In the genomic region with DNA sequence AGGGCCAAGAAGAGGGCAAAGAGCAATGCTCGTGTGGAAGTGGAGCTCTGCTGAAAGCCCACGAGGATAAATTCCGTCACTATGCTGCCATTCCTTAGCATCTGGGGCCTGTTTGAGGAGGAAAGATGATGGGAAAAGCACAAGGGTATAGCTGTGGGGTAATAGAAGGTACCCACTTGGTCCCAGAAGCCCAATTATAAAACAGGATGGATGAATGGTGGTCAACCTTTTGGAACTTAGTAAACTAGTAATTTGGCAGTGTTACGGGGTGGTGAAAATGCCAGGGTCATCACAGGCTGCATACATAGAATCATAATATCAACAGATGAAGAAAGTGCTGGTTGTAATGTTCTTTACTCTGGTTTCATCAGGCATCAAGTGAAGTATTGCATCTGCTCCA, we compare ENCODE assay signal across 16 cellular contexts. TPM values are rescaled to one million over a fixed set of nuclear protein-coding genes. Genes with fewer than 3 reads are reported as not detected.
A peak's percentile ranks its signal among the peaks of the same experiment; 100 is the strongest.
DNase-seq lines count a peak whose midpoint lies in the region; ATAC-seq and TF ChIP-seq lines count a peak whose summit lies in the region.
"Had no signal": no experiment of that assay in that cellular context is flagged by ENCODE, and none has a peak within 500 bp of the region (broad histone marks: within the 10 kb centered on the region; RNA-seq: fewer than 3 reads in every experiment).

A gene with protein sequence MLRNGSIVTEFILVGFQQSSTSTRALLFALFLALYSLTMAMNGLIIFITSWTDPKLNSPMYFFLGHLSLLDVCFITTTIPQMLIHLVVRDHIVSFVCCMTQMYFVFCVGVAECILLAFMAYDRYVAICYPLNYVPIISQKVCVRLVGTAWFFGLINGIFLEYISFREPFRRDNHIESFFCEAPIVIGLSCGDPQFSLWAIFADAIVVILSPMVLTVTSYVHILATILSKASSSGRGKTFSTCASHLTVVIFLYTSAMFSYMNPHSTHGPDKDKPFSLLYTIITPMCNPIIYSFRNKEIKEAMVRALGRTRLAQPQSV (minus strand): TSS at position 101 of the 400 bp plus-strand sequence. CDS start 0 bp downstream, at position 101.

- H3K36me3 Mint-ChIP-seq in CD4-positive, alpha-beta memory T cell, result peaks cover 55 to 59% of the 10 kb centered on the region in 2 donors
- H3K36me3 Mint-ChIP-seq in Calu3 (ENCODE audit: insufficient read depth, unreplicated experiment) (peaks cover 15% of the 10 kb centered on the region), glutamatergic neuron (ENCODE audit: unreplicated experiment) (peaks cover 44% of the 10 kb centered on the region)
- H3K36me3 Mint-ChIP-seq in naive thymus-derived CD8-positive, alpha-beta T cell, result peaks cover 29 to 65% (median 50%) of the 10 kb centered on the region in 3 donors

- peaks cover 5 to 59% (median 40%) of the 10 kb centered on the region in 8 donors for H3K9me3 Mint-ChIP-seq in CD4-positive, alpha-beta memory T cell
- H3K9me3 Mint-ChIP-seq in Calu3 (ENCODE audit: low read depth, unreplicated experiment) (peaks cover 8% of the 10 kb centered on the region), glutamatergic neuron (ENCODE audit: unreplicated experiment) (peaks cover 22% of the 10 kb centered on the region)
- H3K9me3 Mint-ChIP-seq in naive thymus-derived CD8-positive, alpha-beta T cell, result peaks cover 13 to 73% (median 48%) of the 10 kb centered on the region in 9 donors

- TF ChIP-seq CTCF in Calu3 (IDR thresholded peaks at IDR 0.05; ENCODE audit: unreplicated experiment), result no peak
- no peak for TF ChIP-seq CTCF in glutamatergic neuron (IDR thresholded peaks at IDR 0.05; ENCODE audit: partially characterized antibody, unreplicated experiment)

- H3K36me3 ChIP-seq in CD4-positive, alpha-beta memory T cell (ENCODE audit: insufficient read depth, low read length), result no peaks in the 10 kb centered on the region
- H3K36me3 ChIP-seq: BE2C had no signal

- POLR2A ChIA-PET in CD4-positive, alpha-beta memory T cell (lab: Charles Lee; ENCODE audit: partially characterized antibody), result interaction anchor here (0.7 kb wide), 1 partner anchor 329 kb away, joined by 3 read pairs; no protein-coding TSS in a partner anchor
- POLR2A ChIA-PET in naive thymus-derived CD8-positive, alpha-beta T cell (lab: Charles Lee), result interaction anchor here (1.2 kb wide), 1 partner anchor 9 kb away, joined by 3 read pairs; no protein-coding TSS in a partner anchor

- no peaks in the 10 kb centered on the region for H3K27me3 ChIP-seq in CD4-positive, alpha-beta memory T cell (ENCODE audit: insufficient read depth, low read length)

- intact Hi-C loops in CD4-positive, alpha-beta memory T cell (cut with micrococcal nuclease), result no loop called here
- intact Hi-C loops in Calu3 (cut with micrococcal nuclease; ENCODE audit: unreplicated experiment), result no loop called here

- H3K27ac Mint-ChIP-seq in CD4-positive, alpha-beta memory T cell, result peak within 1 kb of the TSS in 1 of 7 donors; percentile 72
- H3K27ac Mint-ChIP-seq in Calu3 (ENCODE audit: unreplicated experiment), result peak within 1 kb of the TSS; percentile 61
- H3K27ac Mint-ChIP-seq in naive thymus-derived CD8-positive, alpha-beta T cell, result peak within 1 kb of the TSS in 7 of 10 donors; percentile 13 to 99 (median 54)
- no peak within 1 kb of the TSS for H3K27ac Mint-ChIP-seq in glutamatergic neuron (ENCODE audit: unreplicated experiment)

- H3K27ac ChIP-seq in CD4-positive, alpha-beta memory T cell (ENCODE audit: low read depth, low read length), result no peak within 1 kb of the TSS

- no TSS peak for BruUV-seq in Calu3 (replicated peaks; lab: Mats Ljungman, UMichigan)

- no peak for DNase-seq in CD4-positive, alpha-beta memory T cell
- DNase-seq in Calu3 (no peak), islet precursor cell (peak; percentile 24), glutamatergic neuron (no peak)
- no peak for DNase-seq in naive thymus-derived CD8-positive, alpha-beta T cell
- DNase-seq in activated CD8-positive, alpha-beta memory T cell treated with anti-CD3 and anti-CD28 coated beads for 24 hours, result no peak
- no peak for DNase-seq in activated CD4-positive, CD25-positive, alpha-beta regulatory T cell (lab: John Stamatoyannopoulos, UW)
- DNase-seq: ACHN; BE2C; C1 segment of cervical spinal cord; CD4-positive, CD25-positive, alpha-beta regulatory T cell; DMS 273 treated with DMSO at 0.1 percent for 48 hours; DMS53; H9; IMR-90 had no signal

- peaks cover 23 to 53% (median 34%) of the 10 kb centered on the region in 4 donors for H3K4me1 Mint-ChIP-seq in CD4-positive, alpha-beta memory T cell
- no peaks in the 10 kb centered on the region for H3K4me1 Mint-ChIP-seq in Calu3 (ENCODE audit: low read depth, unreplicated experiment)
- H3K4me1 Mint-ChIP-seq in naive thymus-derived CD8-positive, alpha-beta T cell, result peaks cover 38 to 50% (median 44%) of the 10 kb centered on the region in 4 donors
- H3K4me1 Mint-ChIP-seq in glutamatergic neuron (ENCODE audit: low read depth, unreplicated experiment), result no peaks in the 10 kb centered on the region

- H3K4me3 Mint-ChIP-seq in CD4-positive, alpha-beta memory T cell, result peak within 1 kb of the TSS in 5 of 8 donors; percentile 6 to 54 (median 48)
- H3K4me3 Mint-ChIP-seq in Calu3 (ENCODE audit: low read depth, unreplicated experiment), result no peak within 1 kb of the TSS
- H3K4me3 Mint-ChIP-seq in naive thymus-derived CD8-positive, alpha-beta T cell, result peak within 1 kb of the TSS in 4 of 10 donors; percentile 10 to 83 (median 34)
- H3K4me3 Mint-ChIP-seq in glutamatergic neuron (ENCODE audit: unreplicated experiment), result no peak within 1 kb of the TSS
- H3K4me3 Mint-ChIP-seq: H9 had no signal

- CTCF ChIA-PET in CD4-positive, alpha-beta memory T cell (lab: Charles Lee; ENCODE audit: partially characterized antibody), result interaction anchor here (1.6 to 2.1 kb wide), 2 partner anchors 10 to 14 kb away, joined by 4 to 5 read pairs; no protein-coding TSS in a partner anchor
- CTCF ChIA-PET in Calu3 (lab: Charles Lee), result no interaction called here

- ATAC-seq in naive thymus-derived CD8-positive, alpha-beta T cell, result no peak

- no peak within 1 kb of the TSS for H3K4me3 ChIP-seq in CD4-positive, alpha-beta memory T cell (ENCODE audit: low read length in 2 of 2)

- H3K9me3 ChIP-seq in CD4-positive, alpha-beta memory T cell (ENCODE audit: control insufficient read depth in 1 of 2, low read length in 2 of 2), result peaks cover 0 to 13% of the 10 kb centered on the region in 2 donors
- H3K9me3 ChIP-seq: BE2C had no signal

- H3K4me1 ChIP-seq in CD4-positive, alpha-beta memory T cell (ENCODE audit: insufficient read depth, low read length), result peaks cover 37% of the 10 kb centered on the region

- H3K27me3 Mint-ChIP-seq in CD4-positive, alpha-beta memory T cell, result no peaks in the 10 kb centered on the region
- no peaks in the 10 kb centered on the region for H3K27me3 Mint-ChIP-seq in Calu3 (ENCODE audit: unreplicated experiment)
- H3K27me3 Mint-ChIP-seq in naive thymus-derived CD8-positive, alpha-beta T cell, result no peaks in the 10 kb centered on the region
- H3K27me3 Mint-ChIP-seq in glutamatergic neuron (ENCODE audit: unreplicated experiment), result peaks cover 9% of the 10 kb centered on the region

RNA-seq across cellular contexts. Expression of the gene that starts here (rescaled TPM):
- total RNA-seq in CD4-positive, alpha-beta memory T cell, result not detected
- polyA plus RNA-seq in CD4-positive, alpha-beta memory T cell, result not detected
- not detected in 2 replicates for total RNA-seq in Calu3 (2022)
- total RNA-seq in naive thymus-derived CD8-positive, alpha-beta T cell, result not detected
- not detected for polyA plus RNA-seq in naive thymus-derived CD8-positive, alpha-beta T cell
- not detected for total RNA-seq in glutamatergic neuron (ENCODE audit: unreplicated experiment)
- total RNA-seq: CD4-positive, CD25-positive, alpha-beta regulatory T cell; H1; H9; IMR-90 had no signal
- polyA plus RNA-seq: H1, IMR-90 had no signal

Comparison
In these comparisons a context has a peak if more than half of its experiments do, and no peak if none do; other contexts are left out.
1. H3K4me3 Mint-ChIP-seq: peak in CD4-positive, alpha-beta memory T cell (5 of 8); none in Calu3 (single experiment) and glutamatergic neuron (single experiment).